Comparison of ENCODE assay signal across 21 cellular contexts in genomic region chr7:30862987-30863693, GRCh38. TPM values are rescaled to one million over a fixed set of nuclear protein-coding genes. Genes with fewer than 3 reads are reported as not detected.
DNase-seq lines count a peak whose midpoint lies in the region; ATAC-seq and TF ChIP-seq lines count a peak whose summit lies in the region.
"Had no signal": no experiment of that assay in that cellular context is flagged by ENCODE, and none has a peak within 500 bp of the region (broad histone marks: within the 10 kb centered on the region; RNA-seq: fewer than 3 reads in every experiment).

No MANE protein-coding gene starts in this region.

- peaks cover 43 to 81% (median 68%) of the 10 kb centered on the region in 4 donors for H3K4me1 ChIP-seq in esophagus muscularis mucosa
- H3K4me1 ChIP-seq in sigmoid colon: peaks cover 0 to 52% (median 40%) of the 10 kb centered on the region in 4 donors

- H3K27me3 ChIP-seq in esophagus muscularis mucosa (no peaks in the 10 kb centered on the region), sigmoid colon (no peaks in the 10 kb centered on the region), dorsolateral prefrontal cortex (no peaks in the 10 kb centered on the region)

- 63% methylated on average over 8 of the region's 9 CpGs for WGBS in esophagus muscularis mucosa
- WGBS in sigmoid colon, 2 donors: 89 to 90% methylated on average over 9 of the region's 9 CpGs

- H3K4me1 Mint-ChIP-seq in stimulated activated naive CD8-positive, alpha-beta T cell treated with anti-CD3 and anti-CD28 coated beads, Interleukin-15, Interleukin-2, amounts not matched to agents 100 ng/mL and 50 ng/mL, for 24 hours (ENCODE audit: low read depth): no peaks in the 10 kb centered on the region
- H3K4me1 Mint-ChIP-seq in stimulated activated naive CD8-positive, alpha-beta T cell treated with anti-CD3 and anti-CD28 coated beads, Interleukin-15, amount 100 ng/mL, for 72 hours: no peaks in the 10 kb centered on the region
- H3K4me1 Mint-ChIP-seq: activated naive CD8-positive, alpha-beta T cell treated with anti-CD3 and anti-CD28 coated beads, Interleukin-2, amount 10 ng/mL, durations not matched to agents 7 days and 5 days had no signal

- TF ChIP-seq CTCF in esophagus muscularis mucosa (IDR thresholded peaks at IDR 0.05) (no peak), sigmoid colon (IDR thresholded peaks at IDR 0.05) (no peak), dorsolateral prefrontal cortex (IDR thresholded peaks at IDR 0.05 in 54 of 56, conservative IDR thresholded peaks at IDR 0.05 in 2 of 56; ENCODE audit: low read depth in 1 of 56, partially characterized antibody in 56 of 56) (no peak)

- no peaks in the 10 kb centered on the region for H3K27me3 Mint-ChIP-seq in stimulated activated naive CD8-positive, alpha-beta T cell treated with anti-CD3 and anti-CD28 coated beads, Interleukin-15, Interleukin-2, amounts not matched to agents 100 ng/mL and 50 ng/mL, for 24 hours
- H3K27me3 Mint-ChIP-seq in stimulated activated naive CD8-positive, alpha-beta T cell treated with anti-CD3 and anti-CD28 coated beads, Interleukin-15, amount 100 ng/mL, for 72 hours: no peaks in the 10 kb centered on the region
- H3K27me3 Mint-ChIP-seq: activated naive CD8-positive, alpha-beta T cell treated with anti-CD3 and anti-CD28 coated beads, Interleukin-2, amount 10 ng/mL, durations not matched to agents 7 days and 5 days; CD4-positive, alpha-beta T cell; dendritic cell treated with granulocyte-macrophage colony-stimulating factor and Interleukin-4, amounts not matched to agents 40 ng/mL and 50 ng/mL, for 4 days; naive thymus-derived CD8-positive, alpha-beta T cell had no signal

- no peak for DNase-seq in stimulated activated naive CD8-positive, alpha-beta T cell treated with anti-CD3 and anti-CD28 coated beads, Interleukin-15, amount 100 ng/mL, for 72 hours
- no peak for DNase-seq in esophagus muscularis mucosa (ENCODE audit: extremely low spot score)
- DNase-seq in sigmoid colon: no peak
- no peak for DNase-seq in activated gamma-delta T cell (lab: John Stamatoyannopoulos, UW)
- no peak for DNase-seq in activated CD8-positive, alpha-beta memory T cell treated with anti-CD3 and anti-CD28 coated beads for 24 hours
- DNase-seq in dorsolateral prefrontal cortex: no peak
- no peak for DNase-seq in NOMO-1 treated with dmso at 0.1 percent for 144 hours (lab: John Stamatoyannopoulos, UW; ENCODE audit: unreplicated experiment)
- DNase-seq: activated CD4-positive, alpha-beta T cell treated with anti-CD3 and anti-CD28 coated beads for 1 hour; activated naive CD8-positive, alpha-beta T cell treated with anti-CD3 and anti-CD28 coated beads, Interleukin-2, amount 10 ng/mL, durations not matched to agents 7 days and 5 days; CD4-positive, alpha-beta T cell; DMS153; GDM1; naive thymus-derived CD8-positive, alpha-beta T cell; NCI-H524 treated with DMSO at 0.1 percent for 48 hours; posterior cingulate gyrus; stimulated activated CD4-positive, alpha-beta T cell treated with anti-CD3 and anti-CD28 coated beads, Interleukin-2, amount 100 ng/mL, for 48 hours; stimulated activated naive CD8-positive, alpha-beta T cell treated with anti-CD3 and anti-CD28 coated beads, Interleukin-15, Interleukin-2, amounts not matched to agents 100 U/mL and 50 U/mL, for 24 hours had no signal

- peak overlapping the region in 3 of 4 donors; percentile 31 to 69 (median 31) for H3K27ac ChIP-seq in esophagus muscularis mucosa (replicated peaks in 1 of 4)
- peak overlapping the region; percentile 31 to 60 (median 42) for H3K27ac ChIP-seq in sigmoid colon
- H3K27ac ChIP-seq in dorsolateral prefrontal cortex: peak overlapping the region in 4 of 59 donors; percentile 16 to 47 (median 44)
- H3K27ac ChIP-seq: RWPE1 had no signal

- H3K27ac Mint-ChIP-seq in stimulated activated naive CD8-positive, alpha-beta T cell treated with anti-CD3 and anti-CD28 coated beads, Interleukin-15, Interleukin-2, amounts not matched to agents 100 ng/mL and 50 ng/mL, for 24 hours: peak overlapping the region; percentile 14
- H3K27ac Mint-ChIP-seq in stimulated activated naive CD8-positive, alpha-beta T cell treated with anti-CD3 and anti-CD28 coated beads, Interleukin-15, amount 100 ng/mL, for 72 hours: no peak overlapping the region
- H3K27ac Mint-ChIP-seq: activated naive CD8-positive, alpha-beta T cell treated with anti-CD3 and anti-CD28 coated beads, Interleukin-2, amount 10 ng/mL, durations not matched to agents 7 days and 5 days; CD4-positive, alpha-beta T cell; dendritic cell treated with granulocyte-macrophage colony-stimulating factor and Interleukin-4, amounts not matched to agents 40 ng/mL and 50 ng/mL, for 4 days; naive thymus-derived CD8-positive, alpha-beta T cell had no signal

- H3K9me3 Mint-ChIP-seq in stimulated activated naive CD8-positive, alpha-beta T cell treated with anti-CD3 and anti-CD28 coated beads, Interleukin-15, Interleukin-2, amounts not matched to agents 100 ng/mL and 50 ng/mL, for 24 hours: no peaks in the 10 kb centered on the region
- H3K9me3 Mint-ChIP-seq in stimulated activated naive CD8-positive, alpha-beta T cell treated with anti-CD3 and anti-CD28 coated beads, Interleukin-15, amount 100 ng/mL, for 72 hours: no peaks in the 10 kb centered on the region
- H3K9me3 Mint-ChIP-seq: activated naive CD8-positive, alpha-beta T cell treated with anti-CD3 and anti-CD28 coated beads, Interleukin-2, amount 10 ng/mL, durations not matched to agents 7 days and 5 days; CD4-positive, alpha-beta T cell; dendritic cell treated with granulocyte-macrophage colony-stimulating factor and Interleukin-4, amounts not matched to agents 40 ng/mL and 50 ng/mL, for 4 days; naive thymus-derived CD8-positive, alpha-beta T cell had no signal

- intact Hi-C loops in esophagus muscularis mucosa (cut with DNase I): no loop called here
- intact Hi-C loops in sigmoid colon (cut with DNase I): no loop called here
- intact Hi-C loops in dorsolateral prefrontal cortex (cut with DNase I): no loop called here

- H3K9me3 ChIP-seq in esophagus muscularis mucosa: no peaks in the 10 kb centered on the region
- no peaks in the 10 kb centered on the region for H3K9me3 ChIP-seq in sigmoid colon

- TF ChIP-seq POLR2A in esophagus muscularis mucosa (IDR thresholded peaks at IDR 0.05; ENCODE audit: low read depth): no peak
- TF ChIP-seq POLR2A in sigmoid colon (IDR thresholded peaks at IDR 0.05): no peak

- no peak for TF ChIP-seq EP300 in esophagus muscularis mucosa (IDR thresholded peaks at IDR 0.05)
- TF ChIP-seq EP300 in sigmoid colon (IDR thresholded peaks at IDR 0.05): no peak

- no peak for ATAC-seq in stimulated activated naive CD8-positive, alpha-beta T cell treated with anti-CD3 and anti-CD28 coated beads, Interleukin-15, amount 100 ng/mL, for 72 hours
- ATAC-seq: naive thymus-derived CD8-positive, alpha-beta T cell; stimulated activated naive CD8-positive, alpha-beta T cell treated with anti-CD3 and anti-CD28 coated beads, Interleukin-15, Interleukin-2, amounts not matched to agents 100 U/mL and 50 U/mL, for 24 hours had no signal

- H3K36me3 ChIP-seq in esophagus muscularis mucosa (peaks cover 1 to 32% (median 16%) of the 10 kb centered on the region in 4 donors), sigmoid colon (no peaks in the 10 kb centered on the region)

- no peak overlapping the region for H3K4me3 Mint-ChIP-seq in stimulated activated naive CD8-positive, alpha-beta T cell treated with anti-CD3 and anti-CD28 coated beads, Interleukin-15, Interleukin-2, amounts not matched to agents 100 ng/mL and 50 ng/mL, for 24 hours
- H3K4me3 Mint-ChIP-seq in stimulated activated naive CD8-positive, alpha-beta T cell treated with anti-CD3 and anti-CD28 coated beads, Interleukin-15, amount 100 ng/mL, for 72 hours: no peak overlapping the region
- H3K4me3 Mint-ChIP-seq: activated naive CD8-positive, alpha-beta T cell treated with anti-CD3 and anti-CD28 coated beads, Interleukin-2, amount 10 ng/mL, durations not matched to agents 7 days and 5 days; CD4-positive, alpha-beta T cell; dendritic cell treated with granulocyte-macrophage colony-stimulating factor and Interleukin-4, amounts not matched to agents 40 ng/mL and 50 ng/mL, for 4 days; naive thymus-derived CD8-positive, alpha-beta T cell had no signal

- no peaks in the 10 kb centered on the region for H3K36me3 Mint-ChIP-seq in stimulated activated naive CD8-positive, alpha-beta T cell treated with anti-CD3 and anti-CD28 coated beads, Interleukin-15, Interleukin-2, amounts not matched to agents 100 ng/mL and 50 ng/mL, for 24 hours (ENCODE audit: low read depth)
- H3K36me3 Mint-ChIP-seq: activated naive CD8-positive, alpha-beta T cell treated with anti-CD3 and anti-CD28 coated beads, Interleukin-2, amount 10 ng/mL, durations not matched to agents 7 days and 5 days; naive thymus-derived CD8-positive, alpha-beta T cell had no signal

- H3K4me3 ChIP-seq in esophagus muscularis mucosa: no peak overlapping the region
- H3K4me3 ChIP-seq in sigmoid colon: no peak overlapping the region
- H3K4me3 ChIP-seq in dorsolateral prefrontal cortex: no peak overlapping the region
- H3K4me3 ChIP-seq: smooth muscle cell had no signal

RNA-seq across cellular contexts. Expression of gene AQP1, which starts 48.5 kb away (rescaled TPM):
- total RNA-seq in esophagus muscularis mucosa (100 to 1,000 TPM; 362 to 578 (median 513) TPM), sigmoid colon (100 to 1,000 TPM in 3 of 4 donors, 10 to 100 TPM in 1; 66.0 to 191 (median 146) TPM), dorsolateral prefrontal cortex (100 to 1,000 TPM in 59 of 120 experiments, 10 to 100 TPM in 61; 11.4 to 553 (median 98.9) TPM)
- 10 to 100 TPM in 1 of 3 donors, 1 to 10 TPM in 2; 3.7 to 41.8 (median 7.8) TPM for polyA plus RNA-seq in sigmoid colon
- polyA plus RNA-seq: naive thymus-derived CD8-positive, alpha-beta T cell had no signal
